ENCODE assay signal across 8 cellular contexts in the genomic region with DNA sequence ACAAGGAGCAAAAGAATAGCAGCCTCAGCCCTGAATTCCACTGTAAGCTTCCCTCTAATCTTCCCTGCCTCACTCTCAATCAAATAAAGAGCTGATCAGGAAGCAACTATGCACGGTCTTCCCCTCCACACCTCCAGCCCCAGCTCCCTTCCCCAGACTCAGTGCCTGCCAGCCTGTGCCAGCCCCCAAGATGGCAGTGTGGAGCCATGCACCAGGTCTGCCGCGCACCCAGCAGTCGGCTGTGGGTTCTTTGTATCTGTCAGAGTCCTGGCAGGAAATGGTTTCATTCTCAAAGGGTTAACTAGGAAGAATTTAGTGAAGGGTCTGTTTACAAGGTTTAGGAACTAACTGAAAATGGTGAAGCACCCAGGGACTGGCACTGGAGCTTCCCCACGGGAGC.
DNase-seq lines count a peak whose midpoint lies in the region; TF ChIP-seq lines count a peak whose summit lies in the region.
"Not testable (repeated sequence)": the region's sequence is repeated elsewhere in the genome, so short reads cannot be mapped to it uniquely, and the experiment has no call there.

No MANE protein-coding gene starts in this region.

- H3K4me3 Mint-ChIP-seq in Calu3 (ENCODE audit: low read depth, unreplicated experiment); nephron progenitor cell: not testable (repeated sequence)

- not testable (repeated sequence) for H3K9me3 Mint-ChIP-seq in Calu3 (ENCODE audit: low read depth, unreplicated experiment); nephron progenitor cell

- peak overlapping the region; percentile 65; the same call in 1 of the 2 replicates for H2AFZ ChIP-seq in OCI-LY3 (ENCODE audit: low read depth, low read length)

- TF ChIP-seq CTCF in Calu3 (IDR thresholded peaks at IDR 0.05; ENCODE audit: unreplicated experiment) (peak; percentile 35), OCI-LY3 (IDR thresholded peaks at IDR 0.05; ENCODE audit: low read depth, low read length) (peak; percentile 45), astrocyte of the spinal cord (IDR thresholded peaks at IDR 0.05; ENCODE audit: low read depth, low read length) (peak; percentile 58), nephron progenitor cell (IDR thresholded peaks at IDR 0.05) (peak; percentile 51)

- not testable (repeated sequence) for H3K36me3 Mint-ChIP-seq in Calu3 (ENCODE audit: insufficient read depth, unreplicated experiment); nephron progenitor cell (ENCODE audit: low read depth)

- not testable (repeated sequence) for H3K27ac ChIP-seq in OCI-LY3 (ENCODE audit: low read length)

- not testable (repeated sequence) for H3K36me3 ChIP-seq in OCI-LY3 (replicated peaks; ENCODE audit: low read depth, low read length)

- peak overlapping the region; percentile 37 for H3K4me2 ChIP-seq in OCI-LY3 (ENCODE audit: low read length)

- not testable (repeated sequence) for H3K79me2 ChIP-seq in OCI-LY3 (ENCODE audit: low read length)

- in situ Hi-C loops in astrocyte of the spinal cord (cut with HindIII; ENCODE audit: low sequenced_read_pairs): not testable (repeated sequence)

- H3K9me3 ChIP-seq in OCI-LY3 (ENCODE audit: insufficient read depth, low read length): not testable (repeated sequence)

- H3K4me1 ChIP-seq in OCI-LY3 (ENCODE audit: low read length): not testable (repeated sequence)

- not testable (repeated sequence) for H4K20me1 ChIP-seq in OCI-LY3 (ENCODE audit: insufficient read depth, low read length)

- not testable (repeated sequence) for BruUV-seq in Calu3 (replicated peaks; lab: Mats Ljungman, UMichigan)

- not testable (repeated sequence) for H3K27me3 ChIP-seq in OCI-LY3 (ENCODE audit: low read depth, low read length)

- not testable (repeated sequence) for H3K9ac ChIP-seq in OCI-LY3 (ENCODE audit: low read length)

- H3K27ac Mint-ChIP-seq in Calu3 (ENCODE audit: unreplicated experiment); nephron progenitor cell: not testable (repeated sequence)

- CTCF ChIA-PET in Calu3 (lab: Charles Lee): interaction anchor here (0.6 kb wide), 2 partner anchors 71 to 261 kb away, joined by 3 to 4 read pairs; partner anchors contain the start of genes METTL14 and PRSS12

- not testable (repeated sequence) for H3K27me3 Mint-ChIP-seq in Calu3 (ENCODE audit: unreplicated experiment); nephron progenitor cell (ENCODE audit: low read depth, poor library complexity)

- H3K4me1 Mint-ChIP-seq in Calu3 (ENCODE audit: low read depth, unreplicated experiment); nephron progenitor cell: not testable (repeated sequence)

- peak; percentile 74 for DNase-seq in Calu3
- DNase-seq in Kasumi-1 (lab: John Stamatoyannopoulos, UW): peak; percentile 34 to 49
- DNase-seq in activated CD4-positive, alpha-beta T cell treated with anti-CD3 and anti-CD28 coated beads, Interleukin-2, amount 50 U/mL, for 1 hour: peak; percentile 8
- DNase-seq in astrocyte of the spinal cord (ENCODE audit: low read depth, low spot score): peak; percentile 18
- peak in 41 of 42 donors; percentile 34 to 83 (median 63) for DNase-seq in head of caudate nucleus
- DNase-seq in nephron progenitor cell: peak; percentile 70
- peak; percentile 23 for DNase-seq in stimulated activated CD8-positive, alpha-beta memory T cell treated with anti-CD3 and anti-CD28 coated beads, Interleukin-4, amount 100 ng/mL, for 24 hours (ENCODE audit: low read depth)

- intact Hi-C loops in Calu3 (cut with micrococcal nuclease; ENCODE audit: unreplicated experiment); head of caudate nucleus (cut with DNase I): not testable (repeated sequence)

- not testable (repeated sequence) for H3K4me3 ChIP-seq in OCI-LY3 (ENCODE audit: low read length); astrocyte of the spinal cord (ENCODE audit: low read depth, low read length)

Comparison
In these comparisons a context has a peak if more than half of its experiments do, and no peak if none do; other contexts are left out.
1. DNase-seq: peak in every context shown above with its lines; median percentile 74 in Calu3; 70 in nephron progenitor cell; 63 in head of caudate nucleus; 42 in Kasumi-1; 23 in stimulated activated CD8-positive, alpha-beta memory T cell treated with anti-CD3 and anti-CD28 coated beads, Interleukin-4, amount 100 ng/mL, for 24 hours; 18 in astrocyte of the spinal cord; 8 in activated CD4-positive, alpha-beta T cell treated with anti-CD3 and anti-CD28 coated beads, Interleukin-2, amount 50 U/mL, for 1 hour.